In the genomic region with DNA sequence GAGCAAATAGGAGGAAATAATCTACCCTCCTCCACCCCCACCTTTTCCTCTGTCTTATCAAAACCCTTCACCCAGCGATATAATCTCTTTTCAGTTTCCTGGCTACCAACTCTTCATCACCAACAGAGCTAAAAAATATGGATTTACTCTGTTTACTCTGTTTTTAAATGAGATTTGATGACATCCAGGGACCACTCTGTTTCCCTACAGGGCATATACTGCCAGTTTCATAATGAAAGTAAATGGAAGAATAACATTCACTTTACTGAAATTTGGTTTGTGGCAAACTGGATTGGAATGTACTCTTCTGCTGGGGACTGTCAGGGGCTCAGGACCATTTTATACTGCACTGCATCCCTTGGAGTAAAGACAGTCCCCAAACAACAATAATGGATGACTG, we compare ENCODE assay signal across 21 cellular contexts.
"Had no signal": no experiment of that assay in that cellular context is flagged by ENCODE, and none has a peak within 500 bp of the region (broad histone marks: within the 10 kb centered on the region; RNA-seq: fewer than 3 reads in every experiment).

No MANE protein-coding gene starts in this region.

- H3K27ac ChIP-seq: colonic mucosa, esophagus squamous epithelium, lower lobe of right lung, neutrophil, prostate gland, right atrium auricular region, testis, tibial artery, upper lobe of left lung had no signal

- DNase-seq: colonic mucosa; effector CD8-positive, alpha-beta T cell; erythroblast; esophagus squamous epithelium; foreskin melanocyte; left ventricle myocardium superior; lower lobe of right lung; naive thymus-derived CD8-positive, alpha-beta T cell; nephron progenitor cell; stimulated activated CD4-positive, alpha-beta T cell treated with anti-CD3 and anti-CD28 coated beads, Interleukin-2, amount 100 ng/mL, for 24 hours; stimulated activated CD4-positive, alpha-beta T cell treated with anti-CD3 and anti-CD28 coated beads, Interleukin-4, amount 100 ng/mL, for 24 hours; stimulated activated naive CD8-positive, alpha-beta T cell treated with anti-CD3 and anti-CD28 coated beads, Interleukin-15, Interleukin-2, amounts not matched to agents 100 U/mL and 50 U/mL, for 24 hours; substantia nigra; testis; tibial artery; upper lobe of left lung had no signal

- H3K27me3 ChIP-seq: colonic mucosa, esophagus squamous epithelium, neutrophil, right atrium auricular region, testis, tibial artery, upper lobe of left lung had no signal

- H3K36me3 ChIP-seq: colonic mucosa, esophagus squamous epithelium, lower lobe of right lung, neutrophil, prostate gland, right atrium auricular region, tibial artery, upper lobe of left lung had no signal

- H3K9me3 ChIP-seq: colonic mucosa, esophagus squamous epithelium, lower lobe of right lung, neutrophil, prostate gland, right atrium auricular region, testis, tibial artery, upper lobe of left lung had no signal

- ATAC-seq: left ventricle myocardium superior; lower lobe of right lung; naive thymus-derived CD8-positive, alpha-beta T cell; sciatic nerve; stimulated activated memory B cell treated with anti-CD40 and anti-IgM and Interleukin-4, amounts not matched to agents 10 μg/mL and 1 μg/mL and 100 μg/mL, for 72 hours; stimulated activated naive CD8-positive, alpha-beta T cell treated with anti-CD3 and anti-CD28 coated beads, Interleukin-15, Interleukin-2, amounts not matched to agents 100 U/mL and 50 U/mL, for 24 hours had no signal

- H3K4me1 ChIP-seq: colonic mucosa, esophagus squamous epithelium, lower lobe of right lung, prostate gland, right atrium auricular region, testis, tibial artery, upper lobe of left lung had no signal

- H3K4me3 ChIP-seq: colonic mucosa, esophagus squamous epithelium, lower lobe of right lung, prostate gland, right atrium auricular region, testis, tibial artery, upper lobe of left lung had no signal
